Comparison of ENCODE assay signal across 24 cellular contexts in the genomic region with DNA sequence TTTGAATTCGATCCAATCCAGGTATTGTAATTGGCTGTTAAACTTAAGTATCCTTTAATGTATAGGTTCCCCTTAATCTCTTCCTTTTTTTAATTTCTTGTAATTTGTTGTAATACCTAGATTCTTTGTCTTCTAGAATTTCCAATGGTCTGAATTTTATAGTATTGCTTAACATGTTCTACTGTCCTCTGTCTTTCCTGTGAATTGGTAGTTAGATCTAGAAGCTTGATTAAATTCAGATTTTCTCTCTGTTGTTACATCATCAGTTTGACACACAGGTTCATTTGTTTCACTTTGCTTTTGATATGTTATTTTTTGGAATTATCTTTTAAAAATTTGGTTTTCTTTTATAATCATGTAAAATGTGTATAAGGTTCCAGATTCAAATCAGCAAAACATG. TPM values are rescaled to one million over a fixed set of nuclear protein-coding genes. Genes with fewer than 3 reads are reported as not detected.
DNase-seq lines count a peak whose midpoint lies in the region; ATAC-seq, FAIRE-seq and TF ChIP-seq lines count a peak whose summit lies in the region.
"Had no signal": no experiment of that assay in that cellular context is flagged by ENCODE, and none has a peak within 500 bp of the region (broad histone marks: within the 10 kb centered on the region; RNA-seq: fewer than 3 reads in every experiment).

No MANE protein-coding gene starts in this region.

- peak overlapping the region; percentile 24 for H3K27ac Mint-ChIP-seq in activated T-helper 17 cell treated with anti-CD3 and anti-CD28 coated beads, Interleukin-2, amount 50 U/mL, for 72 hours
- no peak overlapping the region for H3K27ac Mint-ChIP-seq in stimulated activated effector memory CD8-positive, alpha-beta T cell treated with anti-CD3 and anti-CD28 coated beads, Interleukin-12 subunit alpha, Interleukin-12 subunit beta, amount 100 ng/mL, for 72 hours

- 95 to 100% methylated on average over 1 of the region's 1 CpG for WGBS in aorta, 2 donors

- no peaks in the 10 kb centered on the region for H3K9me3 ChIP-seq in BLaER1
- H3K9me3 ChIP-seq in kidney (ENCODE audit: control insufficient read depth in 1 of 2, low read length in 2 of 2), result no peaks in the 10 kb centered on the region
- H3K9me3 ChIP-seq in aorta (ENCODE audit: control insufficient read depth, low read length), result no peaks in the 10 kb centered on the region
- H3K9me3 ChIP-seq: MG63, SJCRH30 had no signal

- no peaks in the 10 kb centered on the region for H3K9me3 Mint-ChIP-seq in activated T-helper 17 cell treated with anti-CD3 and anti-CD28 coated beads, Interleukin-2, amount 50 U/mL, for 72 hours
- H3K9me3 Mint-ChIP-seq in stimulated activated effector memory CD8-positive, alpha-beta T cell treated with anti-CD3 and anti-CD28 coated beads, Interleukin-12 subunit alpha, Interleukin-12 subunit beta, amount 100 ng/mL, for 72 hours, result no peaks in the 10 kb centered on the region
- H3K9me3 Mint-ChIP-seq: GM23338, H9 had no signal

- H3K9ac ChIP-seq in BLaER1, result no peak overlapping the region
- no peak overlapping the region for H3K9ac ChIP-seq in kidney (ENCODE audit: low read length in 2 of 2)

- H3K27me3 ChIP-seq in BLaER1 (no peaks in the 10 kb centered on the region), aorta (ENCODE audit: control insufficient read depth in 1 of 2, insufficient read depth in 2 of 2, low read length in 1 of 2) (no peaks in the 10 kb centered on the region)
- H3K27me3 ChIP-seq: MG63, SJCRH30 had no signal

- H3K27ac ChIP-seq in BLaER1 (0 out of 2 replicates have a peak overlapping the region, but pooled peaks have one; percentile 43), kidney (ENCODE audit: low read depth in 2 of 2, low read length in 2 of 2) (no peak overlapping the region), aorta (ENCODE audit: low read depth in 1 of 2, low read length in 2 of 2) (no peak overlapping the region)
- H3K27ac ChIP-seq: SJCRH30 had no signal

- peaks cover 61% of the 10 kb centered on the region for H4K20me1 ChIP-seq in BLaER1

- intact Hi-C loops in kidney (cut with DNase I) (no loop called here), aorta (cut with DNase I) (no loop called here)

- peak; percentile 31 for FAIRE-seq in G401.6 (lab: Jason Lieb, UNC)
- FAIRE-seq in kidney (lab: Jason Lieb, UNC), result peak; percentile 3

- no peak overlapping the region for H3K4me3 Mint-ChIP-seq in activated T-helper 17 cell treated with anti-CD3 and anti-CD28 coated beads, Interleukin-2, amount 50 U/mL, for 72 hours
- no peak overlapping the region for H3K4me3 Mint-ChIP-seq in stimulated activated effector memory CD8-positive, alpha-beta T cell treated with anti-CD3 and anti-CD28 coated beads, Interleukin-12 subunit alpha, Interleukin-12 subunit beta, amount 100 ng/mL, for 72 hours
- H3K4me3 Mint-ChIP-seq: GM23338, H9 had no signal

- DNase-seq in kidney (no peak), erythroblast (lab: John Stamatoyannopoulos, UW) (no peak), aorta (no peak)
- no peak for DNase-seq in stimulated activated effector memory CD8-positive, alpha-beta T cell treated with anti-CD3 and anti-CD28 coated beads, Interleukin-12 subunit alpha, Interleukin-12 subunit beta, amount 100 ng/mL, for 72 hours (ENCODE audit: low spot score in 2 of 2)
- DNase-seq: Calu3, DMS153, DND-41, H9, KBM-7, MG63, NCI-H1105 treated with DMSO at 0.1 percent for 48 hours, NCI-H146, NCI-H1930, NCI-H446, NCI-H524 treated with DMSO at 0.1 percent for 48 hours, NCI-H774, PC-3, SJCRH30 had no signal

- ATAC-seq in activated T-helper 17 cell treated with anti-CD3 and anti-CD28 coated beads, Interleukin-2, amount 50 U/mL, for 72 hours (replicated peaks), result no peak
- ATAC-seq in aorta (ENCODE audit: low FRiP score), result no peak
- no peak for ATAC-seq in stimulated activated effector memory CD8-positive, alpha-beta T cell treated with anti-CD3 and anti-CD28 coated beads, Interleukin-12 subunit alpha, Interleukin-12 subunit beta, amount 100 ng/mL, for 72 hours
- ATAC-seq: GM23338, PC-3, Right ventricle myocardium inferior, SK-N-SH treated with all-trans-retinoic acid at 6 μM for 48 hours had no signal

- H3K4me3 ChIP-seq in BLaER1 (peak overlapping the region; percentile 19; the same call in 1 of the 2 replicates), kidney (ENCODE audit: low read length in 2 of 2) (no peak overlapping the region), aorta (ENCODE audit: low read length in 2 of 2) (no peak overlapping the region)
- H3K4me3 ChIP-seq: GM23338, MG63, SJCRH30 had no signal

- no peak for TF ChIP-seq CTCF in kidney (IDR thresholded peaks at IDR 0.05; ENCODE audit: borderline replicate concordance, extremely low read depth, insufficient read depth)

- peak overlapping the region; percentile 71 for H3K4me2 ChIP-seq in BLaER1
- H3K4me2 ChIP-seq: GM23338 had no signal

- peaks cover 67% of the 10 kb centered on the region for H3K36me3 Mint-ChIP-seq in activated T-helper 17 cell treated with anti-CD3 and anti-CD28 coated beads, Interleukin-2, amount 50 U/mL, for 72 hours (ENCODE audit: low read depth)
- H3K36me3 Mint-ChIP-seq in stimulated activated effector memory CD8-positive, alpha-beta T cell treated with anti-CD3 and anti-CD28 coated beads, Interleukin-12 subunit alpha, Interleukin-12 subunit beta, amount 100 ng/mL, for 72 hours, result peaks cover 62% of the 10 kb centered on the region

- TF ChIP-seq POLR2A in erythroblast (IDR thresholded peaks at IDR 0.05; ENCODE audit: low read length), result no peak

- H3K27me3 Mint-ChIP-seq in activated T-helper 17 cell treated with anti-CD3 and anti-CD28 coated beads, Interleukin-2, amount 50 U/mL, for 72 hours, result no peaks in the 10 kb centered on the region

- peaks cover 76% of the 10 kb centered on the region for H3K36me3 ChIP-seq in BLaER1
- no peaks in the 10 kb centered on the region for H3K36me3 ChIP-seq in kidney (ENCODE audit: control insufficient read depth in 1 of 2, insufficient read depth in 2 of 2, low read length in 2 of 2)
- H3K36me3 ChIP-seq in aorta (ENCODE audit: control insufficient read depth in 1 of 2, insufficient read depth in 2 of 2, low read length in 1 of 2), result peaks cover 0 to 3% of the 10 kb centered on the region in 2 donors

- peaks cover 92% of the 10 kb centered on the region for H3K4me1 ChIP-seq in BLaER1
- no peaks in the 10 kb centered on the region for H3K4me1 ChIP-seq in kidney (ENCODE audit: control insufficient read depth in 1 of 2, insufficient read depth in 1 of 2, low read depth in 1 of 2, low read length in 2 of 2)
- H3K4me1 ChIP-seq in aorta (ENCODE audit: control insufficient read depth in 1 of 2, insufficient read depth in 2 of 2, low read length in 2 of 2), result no peaks in the 10 kb centered on the region
- H3K4me1 ChIP-seq: SJCRH30 had no signal

- peaks cover 21% of the 10 kb centered on the region for H3K4me1 Mint-ChIP-seq in activated T-helper 17 cell treated with anti-CD3 and anti-CD28 coated beads, Interleukin-2, amount 50 U/mL, for 72 hours
- H3K4me1 Mint-ChIP-seq in stimulated activated effector memory CD8-positive, alpha-beta T cell treated with anti-CD3 and anti-CD28 coated beads, Interleukin-12 subunit alpha, Interleukin-12 subunit beta, amount 100 ng/mL, for 72 hours, result peaks cover 14% of the 10 kb centered on the region

RNA-seq across cellular contexts. Expression of a gene that starts 13.8 kb away (rescaled TPM):
- total RNA-seq in activated T-helper 17 cell treated with anti-CD3 and anti-CD28 coated beads, Interleukin-2, amount 50 U/mL, for 72 hours, result 10 to 100 TPM; 19.8 to 27.3 TPM
- total RNA-seq in kidney (22.3 TPM), aorta (10 to 100 TPM; 27.0 to 30.5 TPM)
- polyA plus RNA-seq in kidney (ENCODE audit: insufficient read depth, low read depth, low replicate concordance) (7.2 TPM), aorta (10 to 100 TPM in 1 of 2 donors, 1 to 10 TPM in 1; 9.8 to 10.6 TPM)
